25 cellular contexts compared by ENCODE assay signal in genomic region chr9:127694890-127695735, GRCh38. TPM values are rescaled to one million over a fixed set of nuclear protein-coding genes. Genes with fewer than 3 reads are reported as not detected.
DNase-seq lines count a peak whose midpoint lies in the region; ATAC-seq and TF ChIP-seq lines count a peak whose summit lies in the region.
"Had no signal": no experiment of that assay in that cellular context is flagged by ENCODE, and none has a peak within 500 bp of the region (broad histone marks: within the 10 kb centered on the region; RNA-seq: fewer than 3 reads in every experiment).

No MANE protein-coding gene starts in this region.

- TF ChIP-seq RAD21 in HCT116 (IDR thresholded peaks at IDR 0.05; ENCODE audit: low read depth) = no peak

- no TSS peak for BruUV-seq in HCT116 (replicated peaks; lab: Mats Ljungman, UMichigan)
- no TSS peak for BruUV-seq in OCI-LY7 (replicated peaks; lab: Mats Ljungman, UMichigan)

- H2AFZ ChIP-seq in HCT116 (ENCODE audit: low read depth, low read length, poor library complexity, severe bottlenecking) (no peak overlapping the region), OCI-LY7 (ENCODE audit: low read length) (no peak overlapping the region)

- no peaks in the 10 kb centered on the region for H3K27me3 Mint-ChIP-seq in mesothelial cell of epicardium (ENCODE audit: low read depth)
- no peaks in the 10 kb centered on the region for H3K27me3 Mint-ChIP-seq in CD8-positive, alpha-beta T cell (ENCODE audit: low read depth)
- no peaks in the 10 kb centered on the region for H3K27me3 Mint-ChIP-seq in stimulated activated naive CD8-positive, alpha-beta T cell treated with anti-CD3 and anti-CD28 coated beads, Interleukin-15, amount 100 ng/mL, for 72 hours

- H3K4me1 ChIP-seq in HCT116 (ENCODE audit: control insufficient read depth in 1 of 2, insufficient read depth in 2 of 2, low read length in 2 of 2) (peaks cover 9 to 19% of the 10 kb centered on the region in 2 experiments), OCI-LY7 (ENCODE audit: insufficient read depth, low read length, poor library complexity, severe bottlenecking) (no peaks in the 10 kb centered on the region)
- H3K4me1 ChIP-seq in CD8-positive, alpha-beta T cell (ENCODE audit: insufficient read depth, low read length) = peaks cover 8% of the 10 kb centered on the region

- H3K4me3 Mint-ChIP-seq in mesothelial cell of epicardium = no peak overlapping the region
- no peak overlapping the region for H3K4me3 Mint-ChIP-seq in CD8-positive, alpha-beta T cell
- no peak overlapping the region for H3K4me3 Mint-ChIP-seq in stimulated activated naive CD8-positive, alpha-beta T cell treated with anti-CD3 and anti-CD28 coated beads, Interleukin-15, amount 100 ng/mL, for 72 hours

- H3K36me3 Mint-ChIP-seq in mesothelial cell of epicardium = peaks cover 24% of the 10 kb centered on the region
- peaks cover 20% of the 10 kb centered on the region for H3K36me3 Mint-ChIP-seq in CD8-positive, alpha-beta T cell

- H3K79me2 ChIP-seq in HCT116 (ENCODE audit: insufficient read depth, low read length) (no peaks in the 10 kb centered on the region), OCI-LY7 (ENCODE audit: insufficient read depth, low read depth, low read length) (no peaks in the 10 kb centered on the region)

- no peaks in the 10 kb centered on the region for H3K9me3 Mint-ChIP-seq in mesothelial cell of epicardium
- H3K9me3 Mint-ChIP-seq in CD8-positive, alpha-beta T cell = no peaks in the 10 kb centered on the region
- H3K9me3 Mint-ChIP-seq in stimulated activated naive CD8-positive, alpha-beta T cell treated with anti-CD3 and anti-CD28 coated beads, Interleukin-15, amount 100 ng/mL, for 72 hours = no peaks in the 10 kb centered on the region

- RAD21 ChIA-PET in HCT116 (lab: Charles Lee; ENCODE audit: low non-redundant PET in 1 of 2, low total read pairs in 2 of 2, uncharacterized antibody in 2 of 2, unreplicated experiment in 2 of 2) = no interaction called here

- H3K4me3 ChIP-seq in AG09309 (ENCODE audit: control insufficient read depth, low read depth, low read length) (no peak overlapping the region), HCT116 (replicated peaks in 1 of 2; ENCODE audit: low read depth in 1 of 2, low read length in 2 of 2) (no peak overlapping the region), choroid plexus epithelial cell (ENCODE audit: low read depth, low read length) (no peak overlapping the region), OCI-LY7 (ENCODE audit: low read depth, low read length, poor library complexity, severe bottlenecking) (no peak overlapping the region)
- no peak overlapping the region for H3K4me3 ChIP-seq in CD8-positive, alpha-beta T cell (ENCODE audit: low read depth, low read length)
- H3K4me3 ChIP-seq: cardiac muscle cell, mucosa of descending colon, psoas muscle had no signal

- no peak overlapping the region for H3K9ac ChIP-seq in HCT116 (ENCODE audit: low read length)

- peaks cover 19% of the 10 kb centered on the region for H3K4me1 Mint-ChIP-seq in mesothelial cell of epicardium
- H3K4me1 Mint-ChIP-seq in CD8-positive, alpha-beta T cell (ENCODE audit: low read depth) = peaks cover 9% of the 10 kb centered on the region
- peaks cover 14% of the 10 kb centered on the region for H3K4me1 Mint-ChIP-seq in stimulated activated naive CD8-positive, alpha-beta T cell treated with anti-CD3 and anti-CD28 coated beads, Interleukin-15, amount 100 ng/mL, for 72 hours

- H3K36me3 ChIP-seq in HCT116 (ENCODE audit: control insufficient read depth in 1 of 2, insufficient read depth in 2 of 2, low read length in 2 of 2) = 0 out of 4 replicates have a peak, but pooled peaks cover 0 to 4% of the 10 kb centered on the region in 2 experiments
- H3K36me3 ChIP-seq in CD8-positive, alpha-beta T cell (ENCODE audit: insufficient read depth, low read length) = peaks cover 4% of the 10 kb centered on the region
- H3K36me3 ChIP-seq in OCI-LY7 (ENCODE audit: insufficient read depth, low read length) = no peaks in the 10 kb centered on the region

- no peaks in the 10 kb centered on the region for H3K27me3 ChIP-seq in HCT116 (ENCODE audit: insufficient read depth, low read length)
- H3K27me3 ChIP-seq in CD8-positive, alpha-beta T cell (ENCODE audit: insufficient read depth, low read length) = no peaks in the 10 kb centered on the region
- H3K27me3 ChIP-seq: cardiac muscle cell had no signal

- CTCF ChIA-PET in HCT116 (lab: Charles Lee) = no interaction called here
- CTCF ChIA-PET in CD8-positive, alpha-beta T cell (lab: Charles Lee) = no interaction called here
- CTCF ChIA-PET in OCI-LY7 (lab: Charles Lee; ENCODE audit: unreplicated experiment) = no interaction called here

- H3K4me2 ChIP-seq in HCT116 (ENCODE audit: low read length) = no peak overlapping the region
- H3K4me2 ChIP-seq in OCI-LY7 (ENCODE audit: low read length) = no peak overlapping the region

- no peaks in the 10 kb centered on the region for H4K20me1 ChIP-seq in HCT116 (ENCODE audit: insufficient read depth)
- H4K20me1 ChIP-seq in OCI-LY7 (ENCODE audit: insufficient read depth, low read length) = no peaks in the 10 kb centered on the region

- intact Hi-C loops in HCT116 (cut with micrococcal nuclease) = no loop called here
- intact Hi-C loops in CD8-positive, alpha-beta T cell (cut with DNase I, micrococcal nuclease) = no loop called here
- intact Hi-C loops in OCI-LY7 (cut with micrococcal nuclease; ENCODE audit: unreplicated experiment) = no loop called here

- H3K9me3 ChIP-seq in HCT116 (ENCODE audit: control insufficient read depth in 1 of 2, insufficient read depth in 1 of 2, low read depth in 1 of 2, low read length in 2 of 2) (no peaks in the 10 kb centered on the region), OCI-LY7 (ENCODE audit: low read length) (no peaks in the 10 kb centered on the region)
- no peaks in the 10 kb centered on the region for H3K9me3 ChIP-seq in CD8-positive, alpha-beta T cell (ENCODE audit: low read length)
- H3K9me3 ChIP-seq: mucosa of descending colon, psoas muscle had no signal

- TF ChIP-seq POLR2A in HCT116 (IDR thresholded peaks at IDR 0.05; ENCODE audit: borderline replicate concordance, extremely low read depth, insufficient read depth, insufficient read length) = no peak

- peak overlapping the region; percentile 78 for H3K27ac Mint-ChIP-seq in mesothelial cell of epicardium
- no peak overlapping the region for H3K27ac Mint-ChIP-seq in CD8-positive, alpha-beta T cell
- H3K27ac Mint-ChIP-seq in stimulated activated naive CD8-positive, alpha-beta T cell treated with anti-CD3 and anti-CD28 coated beads, Interleukin-15, amount 100 ng/mL, for 72 hours = no peak overlapping the region

- DNase-seq in AG09309 (ENCODE audit: low read depth) = peak; percentile 40
- DNase-seq in HCT116 (ENCODE audit: low read depth, low spot score) = no peak
- DNase-seq in choroid plexus epithelial cell (ENCODE audit: low read depth) = peak; percentile 23
- no peak for DNase-seq in mesothelial cell of epicardium (ENCODE audit: low spot score in 2 of 2, unreplicated experiment in 2 of 2)
- no peak for DNase-seq in CD8-positive, alpha-beta T cell
- DNase-seq in stimulated activated naive CD8-positive, alpha-beta T cell treated with anti-CD3 and anti-CD28 coated beads, Interleukin-15, amount 100 ng/mL, for 72 hours = no peak
- DNase-seq in NCI-H69 (lab: John Stamatoyannopoulos, UW) = no peak
- no peak for DNase-seq in OCI-LY7 (ENCODE audit: low spot score)
- DNase-seq: activated CD4-positive, alpha-beta T cell treated with anti-CD3 and anti-CD28 coated beads, Interleukin-2, amount 50 U/mL, for 1 hour; activated CD8-positive, alpha-beta memory T cell treated with anti-CD3 and anti-CD28 coated beads, Interleukin-2, amount 50 U/mL, for 48 hours; activated gamma-delta T cell; effector CD4-positive, alpha-beta T cell; GDM1; KG1; left ventricle myocardium superior; mucosa of descending colon; NCI-H187; NCI-H774; psoas muscle; small intestine; stimulated activated CD4-positive, alpha-beta T cell treated with anti-CD3 and anti-CD28 coated beads, Interleukin-4, amount 100 ng/mL, for 4 hours had no signal

- H3K9me2 ChIP-seq in HCT116 (ENCODE audit: insufficient read depth) (no peaks in the 10 kb centered on the region), OCI-LY7 (ENCODE audit: insufficient read depth, low read length) (no peaks in the 10 kb centered on the region)

- no peak for ATAC-seq in HCT116
- ATAC-seq in CD8-positive, alpha-beta T cell = no peak
- no peak for ATAC-seq in stimulated activated naive CD8-positive, alpha-beta T cell treated with anti-CD3 and anti-CD28 coated beads, Interleukin-15, amount 100 ng/mL, for 72 hours
- ATAC-seq: left ventricle myocardium superior, mucosa of descending colon, psoas muscle, Right ventricle myocardium inferior had no signal

- TF ChIP-seq CTCF in AG09309 (IDR thresholded peaks at IDR 0.05; ENCODE audit: control insufficient read depth, insufficient read depth, low read depth, low read length, missing control alignments) (no peak), HCT116 (IDR thresholded peaks at IDR 0.05 in 2 of 3, conservative IDR thresholded peaks at IDR 0.05 in 1 of 3; ENCODE audit: borderline replicate concordance in 1 of 3, insufficient read depth in 1 of 3, low read depth in 2 of 3, low read length in 2 of 3) (no peak), choroid plexus epithelial cell (conservative IDR thresholded peaks at IDR 0.05; ENCODE audit: low read depth, low read length) (no peak), mesothelial cell of epicardium (IDR thresholded peaks at IDR 0.05; ENCODE audit: unreplicated experiment) (no peak), OCI-LY7 (conservative IDR thresholded peaks at IDR 0.05; ENCODE audit: low read length) (no peak)
- TF ChIP-seq CTCF in CD8-positive, alpha-beta T cell (IDR thresholded peaks at IDR 0.05) = no peak

- POLR2A ChIA-PET in HCT116 (lab: Charles Lee) (no interaction called here), OCI-LY7 (lab: Charles Lee) (no interaction called here)
- POLR2A ChIA-PET in CD8-positive, alpha-beta T cell (lab: Charles Lee) = no interaction called here

- H3K27ac ChIP-seq in HCT116 (ENCODE audit: low read depth, low read length) (no peak overlapping the region), OCI-LY7 (ENCODE audit: low read depth, low read length, poor library complexity, severe bottlenecking) (no peak overlapping the region)
- H3K27ac ChIP-seq in CD8-positive, alpha-beta T cell (ENCODE audit: low read depth, low read length) = no peak overlapping the region
- H3K27ac ChIP-seq: cardiac muscle cell, psoas muscle had no signal

RNA-seq across cellular contexts. Expression of gene CFAP157, which starts 11.7 kb away (rescaled TPM):
- total RNA-seq in HCT116 (2021; ENCODE audit: unreplicated experiment) = 0.22 TPM
- polyA plus RNA-seq in HCT116 (2012) = 1.00 and 1.0 TPM in 2 replicates
- 0.34 to 0.49 TPM (median 0.41 TPM) in 3 replicates for total RNA-seq in mesothelial cell of epicardium
- under 1 TPM in 1 of 2 experiments, not detected in 1; 0.14 TPM for total RNA-seq in CD8-positive, alpha-beta T cell
- total RNA-seq in OCI-LY7 (2014; rRNA removed; shearing (Covaris generic)) = 0.22 TPM in 1 of 2 replicates, not detected in the other
- 0.13 TPM in 1 of 2 replicates, not detected in the other for total RNA-seq in OCI-LY7 (2022)
- total RNA-seq: A673, left ventricle myocardium superior, Right ventricle myocardium inferior had no signal
- polyA plus RNA-seq: fibroblast of lung had no signal

RNA-seq across cellular contexts. Expression of gene PTRH1, which starts 20.4 kb away (rescaled TPM):
- total RNA-seq in HCT116 (2021; ENCODE audit: unreplicated experiment) (21.8 TPM), mesothelial cell of epicardium (9.4 to 10.3 TPM (median 9.5 TPM) in 3 replicates), OCI-LY7 (2022) (8.9 and 10.2 TPM in 2 replicates)
- polyA plus RNA-seq in HCT116 (2012) = 21.7 and 21.9 TPM in 2 replicates
- 1 to 10 TPM; 4.6 to 5.3 TPM for total RNA-seq in CD8-positive, alpha-beta T cell
- total RNA-seq in OCI-LY7 (2014; rRNA removed; shearing (Covaris generic)) = 11.1 and 12.4 TPM in 2 replicates

RNA-seq across cellular contexts. Expression of gene TTC16, which starts 20.8 kb away (rescaled TPM):
- not detected for total RNA-seq in HCT116 (2021; ENCODE audit: unreplicated experiment)
- polyA plus RNA-seq in HCT116 (2012) = 0.03 TPM in 1 of 2 replicates, not detected in the other
- total RNA-seq in mesothelial cell of epicardium = 0.07 TPM in 1 of 3 replicates, not detected in the others
- total RNA-seq in CD8-positive, alpha-beta T cell = 1 to 10 TPM; 5.2 to 5.5 TPM
- not detected in 2 replicates for total RNA-seq in OCI-LY7 (2014; rRNA removed; shearing (Covaris generic))
- not detected in 2 replicates for total RNA-seq in OCI-LY7 (2022)
- total RNA-seq: A673 had no signal
- polyA plus RNA-seq: cardiac muscle cell, fibroblast of lung had no signal

RNA-seq across cellular contexts. Expression of gene TOR2A, which starts 40.0 kb away (rescaled TPM):
- total RNA-seq in HCT116 (2021; ENCODE audit: unreplicated experiment) (12.0 TPM), mesothelial cell of epicardium (14.0 to 17.3 TPM (median 15.9 TPM) in 3 replicates), OCI-LY7 (2022) (17.9 and 21.6 TPM in 2 replicates)
- 16.3 and 18.4 TPM in 2 replicates for polyA plus RNA-seq in HCT116 (2012)
- 1 to 10 TPM; 4.7 to 5.3 TPM for total RNA-seq in CD8-positive, alpha-beta T cell
- 8.9 and 13.9 TPM in 2 replicates for total RNA-seq in OCI-LY7 (2014; rRNA removed; shearing (Covaris generic))

Comparison
In these comparisons a context has a peak if more than half of its experiments do, and no peak if none do; other contexts are left out.
1. DNase-seq: peak in AG09309 (single experiment) and choroid plexus epithelial cell (single experiment); none in HCT116 (single experiment), mesothelial cell of epicardium (0 of 2), CD8-positive, alpha-beta T cell (0 of 7), stimulated activated naive CD8-positive, alpha-beta T cell treated with anti-CD3 and anti-CD28 coated beads, Interleukin-15, amount 100 ng/mL, for 72 hours (0 of 2), NCI-H69 (single experiment) and OCI-LY7 (single experiment).